ENCODE assay signal across 8 cellular contexts in genomic region chr10:37975407-37975991, GRCh38. TPM values are rescaled to one million over a fixed set of nuclear protein-coding genes. Genes with fewer than 3 reads are reported as not detected.
A peak's percentile ranks its signal among the peaks of the same experiment; 100 is the strongest.
DNase-seq lines count a peak whose midpoint lies in the region; ATAC-seq and TF ChIP-seq lines count a peak whose summit lies in the region.

No MANE protein-coding gene starts in this region.

- peaks cover 15% of the 10 kb centered on the region for H3K4me1 ChIP-seq in CD8-positive, alpha-beta T cell (ENCODE audit: insufficient read depth, low read length)
- H3K4me1 ChIP-seq in parathyroid adenoma, result no peaks in the 10 kb centered on the region

- H3K9me3 ChIP-seq in CD8-positive, alpha-beta T cell (ENCODE audit: low read length), result no peaks in the 10 kb centered on the region
- H3K9me3 ChIP-seq in WERI-Rb-1 (ENCODE audit: severe bottlenecking), result no peaks in the 10 kb centered on the region
- H3K9me3 ChIP-seq in parathyroid adenoma (ENCODE audit: control insufficient read depth, low read length), result no peaks in the 10 kb centered on the region

- in situ Hi-C loops in GM13977 (cut with MboI; ENCODE audit: low pct_unique_long_range_greater_than_20kb, low sequenced_read_pairs, unreplicated experiment), result no loop called here

- no peaks in the 10 kb centered on the region for H3K9me3 Mint-ChIP-seq in CD8-positive, alpha-beta T cell

- no peaks in the 10 kb centered on the region for H3K27me3 Mint-ChIP-seq in CD8-positive, alpha-beta T cell (ENCODE audit: low read depth)

- peak overlapping the region; percentile 93 for H3K9ac ChIP-seq in parathyroid adenoma

- peaks cover 12% of the 10 kb centered on the region for H3K36me3 Mint-ChIP-seq in CD8-positive, alpha-beta T cell

- no peaks in the 10 kb centered on the region for H3K27me3 ChIP-seq in CD8-positive, alpha-beta T cell (ENCODE audit: insufficient read depth, low read length)
- no peaks in the 10 kb centered on the region for H3K27me3 ChIP-seq in WERI-Rb-1 (ENCODE audit: insufficient read depth, low read depth, severe bottlenecking)
- H3K27me3 ChIP-seq in parathyroid adenoma (ENCODE audit: control insufficient read depth, insufficient read depth, low read length), result no peaks in the 10 kb centered on the region

- CTCF ChIA-PET in CD8-positive, alpha-beta T cell (lab: Charles Lee), result interaction anchor here (0.6 to 2.6 kb wide), 5 partner anchors 18 to 120 kb away, joined by 3 to 18 read pairs (median 4); partner anchors contain the start of gene ZNF33A

- H3K79me2 ChIP-seq in parathyroid adenoma, result peaks cover 3% of the 10 kb centered on the region

- intact Hi-C loops in CD8-positive, alpha-beta T cell (cut with DNase I, micrococcal nuclease), result loop anchor here (5.0 to 10.0 kb wide), 3 partner anchors 382 to 429 kb away; no protein-coding TSS in a partner anchor

- H3K4me3 Mint-ChIP-seq in CD8-positive, alpha-beta T cell, result peak overlapping the region; percentile 89

- H3K27ac Mint-ChIP-seq in CD8-positive, alpha-beta T cell, result peak overlapping the region; percentile 94

- no peak for DNase-seq in CD8-positive, alpha-beta T cell
- DNase-seq in HT1080 (ENCODE audit: low read depth) (peak; percentile 13), WERI-Rb-1 (no peak), fibroblast of pulmonary artery (ENCODE audit: low read depth) (no peak), NCI-H774 (lab: John Stamatoyannopoulos, UW) (no peak), GM13977 (ENCODE audit: low spot score) (no peak)

- no peaks in the 10 kb centered on the region for H3K36me3 ChIP-seq in CD8-positive, alpha-beta T cell (ENCODE audit: insufficient read depth, low read length)
- no peaks in the 10 kb centered on the region for H3K36me3 ChIP-seq in WERI-Rb-1
- H3K36me3 ChIP-seq in parathyroid adenoma (ENCODE audit: control insufficient read depth, insufficient read depth, low read length), result no peaks in the 10 kb centered on the region

- peak overlapping the region; percentile 73 for H3K4me2 ChIP-seq in parathyroid adenoma (ENCODE audit: low read length)

- H3K4me1 Mint-ChIP-seq in CD8-positive, alpha-beta T cell (ENCODE audit: low read depth), result peaks cover 29% of the 10 kb centered on the region

- TF ChIP-seq CTCF in CD8-positive, alpha-beta T cell (IDR thresholded peaks at IDR 0.05), result no peak
- TF ChIP-seq CTCF in WERI-Rb-1 (IDR thresholded peaks at IDR 0.05; ENCODE audit: low read depth, low read length) (no peak), fibroblast of pulmonary artery (IDR thresholded peaks at IDR 0.05; ENCODE audit: low read length, missing control alignments) (no peak), parathyroid adenoma (IDR thresholded peaks at IDR 0.05) (no peak), GM13977 (IDR thresholded peaks at IDR 0.05; ENCODE audit: extremely low read depth, insufficient read depth, missing control alignments) (no peak)

- peak overlapping the region; percentile 94 for H2AFZ ChIP-seq in parathyroid adenoma

- no peak for ATAC-seq in CD8-positive, alpha-beta T cell
- ATAC-seq in GM18907 (IDR thresholded peaks at IDR 0.05; ENCODE audit: unreplicated experiment), result no peak

- peak overlapping the region; percentile 62 for H3K4me3 ChIP-seq in CD8-positive, alpha-beta T cell (ENCODE audit: low read depth, low read length)
- H3K4me3 ChIP-seq in WERI-Rb-1 (ENCODE audit: low read depth, low read length) (peak overlapping the region; percentile 64), fibroblast of pulmonary artery (replicated peaks; ENCODE audit: low read depth, low read length) (peak overlapping the region; percentile 82), parathyroid adenoma (ENCODE audit: low read depth, low read length) (peak overlapping the region; percentile 65)

- POLR2A ChIA-PET in CD8-positive, alpha-beta T cell (lab: Charles Lee), result interaction anchor here (0.9 to 2.2 kb wide), 8 partner anchors 10 to 427 kb away, joined by 3 to 19 read pairs (median 4); partner anchors contain the start of gene ZNF33A

- peak overlapping the region; percentile 84 for H3K27ac ChIP-seq in CD8-positive, alpha-beta T cell (ENCODE audit: low read depth, low read length)
- H3K27ac ChIP-seq in WERI-Rb-1 (peak overlapping the region; percentile 93), parathyroid adenoma (peak overlapping the region; percentile 93)

RNA-seq across cellular contexts. Expression of gene ZNF25, which starts 0.9 kb away (rescaled TPM):
- 1 to 10 TPM; 3.0 to 3.7 TPM for total RNA-seq in CD8-positive, alpha-beta T cell
- total RNA-seq in HT1080 (2014; rRNA removed; shearing (Covaris generic)), result 2.6 and 2.8 TPM in 2 replicates
- polyA plus RNA-seq in HT1080 (2015; cell fraction: cytosol; rRNA removed), result 5.5 and 7.3 TPM in 2 replicates
- 6.1 and 7.1 TPM in 2 replicates for polyA plus RNA-seq in HT1080 (2015; cell fraction: nucleus; rRNA removed)

RNA-seq across cellular contexts. Expression of gene ZNF33A, which starts 35.0 kb away (rescaled TPM):
- total RNA-seq in CD8-positive, alpha-beta T cell, result 10 to 100 TPM; 24.6 to 25.9 TPM
- total RNA-seq in HT1080 (2014; rRNA removed; shearing (Covaris generic)), result 15.8 and 15.9 TPM in 2 replicates
- 7.9 and 10.6 TPM in 2 replicates for polyA plus RNA-seq in HT1080 (2015; cell fraction: cytosol; rRNA removed)
- polyA plus RNA-seq in HT1080 (2015; cell fraction: nucleus; rRNA removed), result 14.3 and 16.3 TPM in 2 replicates
